In the genomic region with DNA sequence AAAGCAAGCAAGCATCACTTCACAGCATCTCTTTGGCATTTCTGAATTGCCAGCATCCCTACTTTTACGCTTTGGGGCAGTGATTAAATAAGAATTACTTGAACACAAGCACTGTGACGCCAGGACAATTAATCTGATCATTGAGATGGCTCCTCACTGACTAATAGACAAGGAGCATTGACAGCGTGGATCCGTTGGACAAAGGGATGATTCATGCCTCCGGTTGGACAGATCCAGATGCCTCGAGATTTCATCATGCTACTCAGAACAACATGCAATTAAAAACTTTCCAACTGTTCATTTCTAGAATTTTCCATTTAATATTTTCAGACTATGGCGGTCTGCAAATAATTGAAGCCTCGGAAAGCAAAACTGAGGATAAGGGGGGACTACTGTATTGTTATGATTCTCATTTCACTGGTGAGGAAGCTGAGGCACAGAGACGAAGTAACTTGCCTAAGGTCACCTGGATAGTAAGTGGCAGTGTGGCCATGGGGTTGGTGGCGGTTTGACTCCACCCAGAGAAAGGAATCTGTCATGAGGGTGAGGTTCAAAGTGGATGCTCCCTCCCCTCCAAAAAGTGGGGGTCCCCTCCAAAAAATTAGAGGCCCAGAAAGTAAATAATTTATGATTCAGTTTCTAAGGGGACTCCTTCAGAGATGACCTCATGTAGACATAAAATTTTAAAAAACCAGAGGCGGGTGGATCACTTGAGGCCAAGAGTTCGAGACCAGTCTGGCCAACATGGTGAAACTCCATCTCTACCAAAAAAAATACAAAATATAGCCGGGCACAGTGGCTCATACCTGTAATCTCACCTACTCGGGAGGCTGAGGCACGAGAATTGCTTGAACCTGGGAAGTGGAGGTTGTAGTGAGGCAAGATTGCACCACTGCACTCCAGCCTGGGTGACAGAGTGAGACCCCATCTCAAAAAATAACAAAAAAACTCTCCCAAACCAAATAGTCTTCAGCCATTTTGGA, we compare ENCODE assay signal across 1 cellular context.
A peak's percentile ranks its signal among the peaks of the same experiment; 100 is the strongest.
TF ChIP-seq lines count a peak whose summit lies in the region.

No MANE protein-coding gene starts in this region.

TF ChIP-seq in K562, 482 proteins besides CTCF, POLR2A, EP300 and RAD21 (continued from another document and continues in another):
- TF ChIP-seq, protein P1, sequence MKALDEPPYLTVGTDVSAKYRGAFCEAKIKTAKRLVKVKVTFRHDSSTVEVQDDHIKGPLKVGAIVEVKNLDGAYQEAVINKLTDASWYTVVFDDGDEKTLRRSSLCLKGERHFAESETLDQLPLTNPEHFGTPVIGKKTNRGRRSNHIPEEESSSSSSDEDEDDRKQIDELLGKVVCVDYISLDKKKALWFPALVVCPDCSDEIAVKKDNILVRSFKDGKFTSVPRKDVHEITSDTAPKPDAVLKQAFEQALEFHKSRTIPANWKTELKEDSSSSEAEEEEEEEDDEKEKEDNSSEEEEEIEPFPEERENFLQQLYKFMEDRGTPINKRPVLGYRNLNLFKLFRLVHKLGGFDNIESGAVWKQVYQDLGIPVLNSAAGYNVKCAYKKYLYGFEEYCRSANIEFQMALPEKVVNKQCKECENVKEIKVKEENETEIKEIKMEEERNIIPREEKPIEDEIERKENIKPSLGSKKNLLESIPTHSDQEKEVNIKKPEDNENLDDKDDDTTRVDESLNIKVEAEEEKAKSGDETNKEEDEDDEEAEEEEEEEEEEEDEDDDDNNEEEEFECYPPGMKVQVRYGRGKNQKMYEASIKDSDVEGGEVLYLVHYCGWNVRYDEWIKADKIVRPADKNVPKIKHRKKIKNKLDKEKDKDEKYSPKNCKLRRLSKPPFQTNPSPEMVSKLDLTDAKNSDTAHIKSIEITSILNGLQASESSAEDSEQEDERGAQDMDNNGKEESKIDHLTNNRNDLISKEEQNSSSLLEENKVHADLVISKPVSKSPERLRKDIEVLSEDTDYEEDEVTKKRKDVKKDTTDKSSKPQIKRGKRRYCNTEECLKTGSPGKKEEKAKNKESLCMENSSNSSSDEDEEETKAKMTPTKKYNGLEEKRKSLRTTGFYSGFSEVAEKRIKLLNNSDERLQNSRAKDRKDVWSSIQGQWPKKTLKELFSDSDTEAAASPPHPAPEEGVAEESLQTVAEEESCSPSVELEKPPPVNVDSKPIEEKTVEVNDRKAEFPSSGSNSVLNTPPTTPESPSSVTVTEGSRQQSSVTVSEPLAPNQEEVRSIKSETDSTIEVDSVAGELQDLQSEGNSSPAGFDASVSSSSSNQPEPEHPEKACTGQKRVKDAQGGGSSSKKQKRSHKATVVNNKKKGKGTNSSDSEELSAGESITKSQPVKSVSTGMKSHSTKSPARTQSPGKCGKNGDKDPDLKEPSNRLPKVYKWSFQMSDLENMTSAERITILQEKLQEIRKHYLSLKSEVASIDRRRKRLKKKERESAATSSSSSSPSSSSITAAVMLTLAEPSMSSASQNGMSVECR (CRISPR knock-in tag; IDR thresholded peaks at IDR 0.05): no peak
- TF ChIP-seq, protein P2, sequence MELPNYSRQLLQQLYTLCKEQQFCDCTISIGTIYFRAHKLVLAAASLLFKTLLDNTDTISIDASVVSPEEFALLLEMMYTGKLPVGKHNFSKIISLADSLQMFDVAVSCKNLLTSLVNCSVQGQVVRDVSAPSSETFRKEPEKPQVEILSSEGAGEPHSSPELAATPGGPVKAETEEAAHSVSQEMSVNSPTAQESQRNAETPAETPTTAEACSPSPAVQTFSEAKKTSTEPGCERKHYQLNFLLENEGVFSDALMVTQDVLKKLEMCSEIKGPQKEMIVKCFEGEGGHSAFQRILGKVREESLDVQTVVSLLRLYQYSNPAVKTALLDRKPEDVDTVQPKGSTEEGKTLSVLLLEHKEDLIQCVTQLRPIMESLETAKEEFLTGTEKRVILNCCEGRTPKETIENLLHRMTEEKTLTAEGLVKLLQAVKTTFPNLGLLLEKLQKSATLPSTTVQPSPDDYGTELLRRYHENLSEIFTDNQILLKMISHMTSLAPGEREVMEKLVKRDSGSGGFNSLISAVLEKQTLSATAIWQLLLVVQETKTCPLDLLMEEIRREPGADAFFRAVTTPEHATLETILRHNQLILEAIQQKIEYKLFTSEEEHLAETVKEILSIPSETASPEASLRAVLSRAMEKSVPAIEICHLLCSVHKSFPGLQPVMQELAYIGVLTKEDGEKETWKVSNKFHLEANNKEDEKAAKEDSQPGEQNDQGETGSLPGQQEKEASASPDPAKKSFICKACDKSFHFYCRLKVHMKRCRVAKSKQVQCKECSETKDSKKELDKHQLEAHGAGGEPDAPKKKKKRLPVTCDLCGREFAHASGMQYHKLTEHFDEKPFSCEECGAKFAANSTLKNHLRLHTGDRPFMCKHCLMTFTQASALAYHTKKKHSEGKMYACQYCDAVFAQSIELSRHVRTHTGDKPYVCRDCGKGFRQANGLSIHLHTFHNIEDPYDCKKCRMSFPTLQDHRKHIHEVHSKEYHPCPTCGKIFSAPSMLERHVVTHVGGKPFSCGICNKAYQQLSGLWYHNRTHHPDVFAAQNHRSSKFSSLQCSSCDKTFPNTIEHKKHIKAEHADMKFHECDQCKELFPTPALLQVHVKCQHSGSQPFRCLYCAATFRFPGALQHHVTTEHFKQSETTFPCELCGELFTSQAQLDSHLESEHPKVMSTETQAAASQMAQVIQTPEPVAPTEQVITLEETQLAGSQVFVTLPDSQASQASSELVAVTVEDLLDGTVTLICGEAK (IDR thresholded peaks at IDR 0.05): no peak
- TF ChIP-seq, protein P2 (CRISPR knock-in tag; IDR thresholded peaks at IDR 0.05): no peak
- TF ChIP-seq NR2C2 (CRISPR knock-in tag; IDR thresholded peaks at IDR 0.05) (no peak), NR2C2 (tag; IDR thresholded peaks at IDR 0.05) (peak; percentile 26; the same call in 1 of the 2 replicates), ZFP36 (IDR thresholded peaks at IDR 0.05; ENCODE audit: low read depth, low read length, partially characterized antibody) (no peak), ZNF253 (CRISPR knock-in tag; conservative IDR thresholded peaks at IDR 0.05) (no peak), RBM14 (IDR thresholded peaks at IDR 0.05; ENCODE audit: borderline replicate concordance, insufficient read depth, low read depth, low read length) (no peak), ETV1 (tag; conservative IDR thresholded peaks at IDR 0.05; ENCODE audit: low read depth) (peak; percentile 61; the same call in 1 of the 2 replicates), RBM15 (IDR thresholded peaks at IDR 0.05; ENCODE audit: insufficient read depth, low read length) (no peak), HCFC1 (IDR thresholded peaks at IDR 0.05; ENCODE audit: low read depth, low read length) (no peak), RBM39 (optimal IDR thresholded peaks at IDR 0.05; ENCODE audit: low read depth, low read length) (no peak)
- TF ChIP-seq, protein P3, sequence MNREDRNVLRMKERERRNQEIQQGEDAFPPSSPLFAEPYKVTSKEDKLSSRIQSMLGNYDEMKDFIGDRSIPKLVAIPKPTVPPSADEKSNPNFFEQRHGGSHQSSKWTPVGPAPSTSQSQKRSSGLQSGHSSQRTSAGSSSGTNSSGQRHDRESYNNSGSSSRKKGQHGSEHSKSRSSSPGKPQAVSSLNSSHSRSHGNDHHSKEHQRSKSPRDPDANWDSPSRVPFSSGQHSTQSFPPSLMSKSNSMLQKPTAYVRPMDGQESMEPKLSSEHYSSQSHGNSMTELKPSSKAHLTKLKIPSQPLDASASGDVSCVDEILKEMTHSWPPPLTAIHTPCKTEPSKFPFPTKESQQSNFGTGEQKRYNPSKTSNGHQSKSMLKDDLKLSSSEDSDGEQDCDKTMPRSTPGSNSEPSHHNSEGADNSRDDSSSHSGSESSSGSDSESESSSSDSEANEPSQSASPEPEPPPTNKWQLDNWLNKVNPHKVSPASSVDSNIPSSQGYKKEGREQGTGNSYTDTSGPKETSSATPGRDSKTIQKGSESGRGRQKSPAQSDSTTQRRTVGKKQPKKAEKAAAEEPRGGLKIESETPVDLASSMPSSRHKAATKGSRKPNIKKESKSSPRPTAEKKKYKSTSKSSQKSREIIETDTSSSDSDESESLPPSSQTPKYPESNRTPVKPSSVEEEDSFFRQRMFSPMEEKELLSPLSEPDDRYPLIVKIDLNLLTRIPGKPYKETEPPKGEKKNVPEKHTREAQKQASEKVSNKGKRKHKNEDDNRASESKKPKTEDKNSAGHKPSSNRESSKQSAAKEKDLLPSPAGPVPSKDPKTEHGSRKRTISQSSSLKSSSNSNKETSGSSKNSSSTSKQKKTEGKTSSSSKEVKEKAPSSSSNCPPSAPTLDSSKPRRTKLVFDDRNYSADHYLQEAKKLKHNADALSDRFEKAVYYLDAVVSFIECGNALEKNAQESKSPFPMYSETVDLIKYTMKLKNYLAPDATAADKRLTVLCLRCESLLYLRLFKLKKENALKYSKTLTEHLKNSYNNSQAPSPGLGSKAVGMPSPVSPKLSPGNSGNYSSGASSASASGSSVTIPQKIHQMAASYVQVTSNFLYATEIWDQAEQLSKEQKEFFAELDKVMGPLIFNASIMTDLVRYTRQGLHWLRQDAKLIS (CRISPR knock-in tag; IDR thresholded peaks at IDR 0.05): no peak
- TF ChIP-seq, protein P4, sequence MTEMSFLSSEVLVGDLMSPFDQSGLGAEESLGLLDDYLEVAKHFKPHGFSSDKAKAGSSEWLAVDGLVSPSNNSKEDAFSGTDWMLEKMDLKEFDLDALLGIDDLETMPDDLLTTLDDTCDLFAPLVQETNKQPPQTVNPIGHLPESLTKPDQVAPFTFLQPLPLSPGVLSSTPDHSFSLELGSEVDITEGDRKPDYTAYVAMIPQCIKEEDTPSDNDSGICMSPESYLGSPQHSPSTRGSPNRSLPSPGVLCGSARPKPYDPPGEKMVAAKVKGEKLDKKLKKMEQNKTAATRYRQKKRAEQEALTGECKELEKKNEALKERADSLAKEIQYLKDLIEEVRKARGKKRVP (CRISPR knock-in tag; IDR thresholded peaks at IDR 0.05): 0 out of 2 replicates have a peak, but pooled peaks have one; percentile 11
- TF ChIP-seq, protein P5, sequence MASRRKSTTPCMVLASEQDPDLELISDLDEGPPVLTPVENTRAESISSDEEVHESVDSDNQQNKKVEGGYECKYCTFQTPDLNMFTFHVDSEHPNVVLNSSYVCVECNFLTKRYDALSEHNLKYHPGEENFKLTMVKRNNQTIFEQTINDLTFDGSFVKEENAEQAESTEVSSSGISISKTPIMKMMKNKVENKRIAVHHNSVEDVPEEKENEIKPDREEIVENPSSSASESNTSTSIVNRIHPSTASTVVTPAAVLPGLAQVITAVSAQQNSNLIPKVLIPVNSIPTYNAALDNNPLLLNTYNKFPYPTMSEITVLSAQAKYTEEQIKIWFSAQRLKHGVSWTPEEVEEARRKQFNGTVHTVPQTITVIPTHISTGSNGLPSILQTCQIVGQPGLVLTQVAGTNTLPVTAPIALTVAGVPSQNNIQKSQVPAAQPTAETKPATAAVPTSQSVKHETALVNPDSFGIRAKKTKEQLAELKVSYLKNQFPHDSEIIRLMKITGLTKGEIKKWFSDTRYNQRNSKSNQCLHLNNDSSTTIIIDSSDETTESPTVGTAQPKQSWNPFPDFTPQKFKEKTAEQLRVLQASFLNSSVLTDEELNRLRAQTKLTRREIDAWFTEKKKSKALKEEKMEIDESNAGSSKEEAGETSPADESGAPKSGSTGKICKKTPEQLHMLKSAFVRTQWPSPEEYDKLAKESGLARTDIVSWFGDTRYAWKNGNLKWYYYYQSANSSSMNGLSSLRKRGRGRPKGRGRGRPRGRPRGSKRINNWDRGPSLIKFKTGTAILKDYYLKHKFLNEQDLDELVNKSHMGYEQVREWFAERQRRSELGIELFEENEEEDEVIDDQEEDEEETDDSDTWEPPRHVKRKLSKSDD (conservative IDR thresholded peaks at IDR 0.05; ENCODE audit: low read length): no peak
- TF ChIP-seq, protein P6, sequence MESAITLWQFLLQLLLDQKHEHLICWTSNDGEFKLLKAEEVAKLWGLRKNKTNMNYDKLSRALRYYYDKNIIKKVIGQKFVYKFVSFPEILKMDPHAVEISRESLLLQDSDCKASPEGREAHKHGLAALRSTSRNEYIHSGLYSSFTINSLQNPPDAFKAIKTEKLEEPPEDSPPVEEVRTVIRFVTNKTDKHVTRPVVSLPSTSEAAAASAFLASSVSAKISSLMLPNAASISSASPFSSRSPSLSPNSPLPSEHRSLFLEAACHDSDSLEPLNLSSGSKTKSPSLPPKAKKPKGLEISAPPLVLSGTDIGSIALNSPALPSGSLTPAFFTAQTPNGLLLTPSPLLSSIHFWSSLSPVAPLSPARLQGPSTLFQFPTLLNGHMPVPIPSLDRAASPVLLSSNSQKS (CRISPR knock-in tag; IDR thresholded peaks at IDR 0.05): no peak
- TF ChIP-seq, protein P7, sequence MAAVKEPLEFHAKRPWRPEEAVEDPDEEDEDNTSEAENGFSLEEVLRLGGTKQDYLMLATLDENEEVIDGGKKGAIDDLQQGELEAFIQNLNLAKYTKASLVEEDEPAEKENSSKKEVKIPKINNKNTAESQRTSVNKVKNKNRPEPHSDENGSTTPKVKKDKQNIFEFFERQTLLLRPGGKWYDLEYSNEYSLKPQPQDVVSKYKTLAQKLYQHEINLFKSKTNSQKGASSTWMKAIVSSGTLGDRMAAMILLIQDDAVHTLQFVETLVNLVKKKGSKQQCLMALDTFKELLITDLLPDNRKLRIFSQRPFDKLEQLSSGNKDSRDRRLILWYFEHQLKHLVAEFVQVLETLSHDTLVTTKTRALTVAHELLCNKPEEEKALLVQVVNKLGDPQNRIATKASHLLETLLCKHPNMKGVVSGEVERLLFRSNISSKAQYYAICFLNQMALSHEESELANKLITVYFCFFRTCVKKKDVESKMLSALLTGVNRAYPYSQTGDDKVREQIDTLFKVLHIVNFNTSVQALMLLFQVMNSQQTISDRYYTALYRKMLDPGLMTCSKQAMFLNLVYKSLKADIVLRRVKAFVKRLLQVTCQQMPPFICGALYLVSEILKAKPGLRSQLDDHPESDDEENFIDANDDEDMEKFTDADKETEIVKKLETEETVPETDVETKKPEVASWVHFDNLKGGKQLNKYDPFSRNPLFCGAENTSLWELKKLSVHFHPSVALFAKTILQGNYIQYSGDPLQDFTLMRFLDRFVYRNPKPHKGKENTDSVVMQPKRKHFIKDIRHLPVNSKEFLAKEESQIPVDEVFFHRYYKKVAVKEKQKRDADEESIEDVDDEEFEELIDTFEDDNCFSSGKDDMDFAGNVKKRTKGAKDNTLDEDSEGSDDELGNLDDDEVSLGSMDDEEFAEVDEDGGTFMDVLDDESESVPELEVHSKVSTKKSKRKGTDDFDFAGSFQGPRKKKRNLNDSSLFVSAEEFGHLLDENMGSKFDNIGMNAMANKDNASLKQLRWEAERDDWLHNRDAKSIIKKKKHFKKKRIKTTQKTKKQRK (IDR thresholded peaks at IDR 0.05; ENCODE audit: borderline replicate concordance, low read depth, low read length): no peak
